In the genomic region with DNA sequence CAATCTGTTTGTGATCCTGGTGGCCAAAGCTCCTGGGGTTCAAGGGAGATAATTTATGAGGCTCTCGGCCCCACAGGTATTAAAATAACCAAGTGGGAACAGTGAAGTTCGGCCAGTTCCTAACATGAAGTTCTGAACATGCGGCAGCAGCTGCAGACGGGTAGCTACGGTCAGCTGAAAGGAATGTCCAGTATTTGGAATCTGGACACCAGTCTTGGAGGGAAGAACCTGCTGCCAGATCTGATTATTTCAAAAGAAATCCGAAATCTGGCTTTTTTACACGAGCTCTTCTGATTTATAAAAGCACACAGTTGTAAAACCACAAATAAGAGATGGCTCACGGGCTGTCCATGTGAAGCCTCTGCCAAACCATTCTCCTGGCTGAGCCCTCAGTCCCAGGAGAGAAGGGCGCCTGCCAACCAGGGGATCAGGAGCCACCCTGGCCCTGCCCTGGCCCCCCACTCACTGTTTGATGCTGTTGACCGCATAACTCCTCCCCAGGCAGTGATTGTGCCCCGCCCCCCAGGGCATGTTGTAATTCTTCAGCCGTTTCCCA, we compare ENCODE assay signal across 1 cellular context.
TF ChIP-seq lines count a peak whose summit lies in the region.

No MANE protein-coding gene starts in this region.

TF ChIP-seq in GM23338, 12 proteins besides CTCF, POLR2A, EP300 and RAD21 (continued from another document):
- TF ChIP-seq ZNF462 (CRISPR knock-in tag; IDR thresholded peaks at IDR 0.05), result no peak
- TF ChIP-seq, protein P1, sequence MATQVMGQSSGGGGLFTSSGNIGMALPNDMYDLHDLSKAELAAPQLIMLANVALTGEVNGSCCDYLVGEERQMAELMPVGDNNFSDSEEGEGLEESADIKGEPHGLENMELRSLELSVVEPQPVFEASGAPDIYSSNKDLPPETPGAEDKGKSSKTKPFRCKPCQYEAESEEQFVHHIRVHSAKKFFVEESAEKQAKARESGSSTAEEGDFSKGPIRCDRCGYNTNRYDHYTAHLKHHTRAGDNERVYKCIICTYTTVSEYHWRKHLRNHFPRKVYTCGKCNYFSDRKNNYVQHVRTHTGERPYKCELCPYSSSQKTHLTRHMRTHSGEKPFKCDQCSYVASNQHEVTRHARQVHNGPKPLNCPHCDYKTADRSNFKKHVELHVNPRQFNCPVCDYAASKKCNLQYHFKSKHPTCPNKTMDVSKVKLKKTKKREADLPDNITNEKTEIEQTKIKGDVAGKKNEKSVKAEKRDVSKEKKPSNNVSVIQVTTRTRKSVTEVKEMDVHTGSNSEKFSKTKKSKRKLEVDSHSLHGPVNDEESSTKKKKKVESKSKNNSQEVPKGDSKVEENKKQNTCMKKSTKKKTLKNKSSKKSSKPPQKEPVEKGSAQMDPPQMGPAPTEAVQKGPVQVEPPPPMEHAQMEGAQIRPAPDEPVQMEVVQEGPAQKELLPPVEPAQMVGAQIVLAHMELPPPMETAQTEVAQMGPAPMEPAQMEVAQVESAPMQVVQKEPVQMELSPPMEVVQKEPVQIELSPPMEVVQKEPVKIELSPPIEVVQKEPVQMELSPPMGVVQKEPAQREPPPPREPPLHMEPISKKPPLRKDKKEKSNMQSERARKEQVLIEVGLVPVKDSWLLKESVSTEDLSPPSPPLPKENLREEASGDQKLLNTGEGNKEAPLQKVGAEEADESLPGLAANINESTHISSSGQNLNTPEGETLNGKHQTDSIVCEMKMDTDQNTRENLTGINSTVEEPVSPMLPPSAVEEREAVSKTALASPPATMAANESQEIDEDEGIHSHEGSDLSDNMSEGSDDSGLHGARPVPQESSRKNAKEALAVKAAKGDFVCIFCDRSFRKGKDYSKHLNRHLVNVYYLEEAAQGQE (IDR thresholded peaks at IDR 0.05; ENCODE audit: unreplicated experiment), result no peak
- no peak for TF ChIP-seq EZH2phosphoT487 (IDR thresholded peaks at IDR 0.05; ENCODE audit: unreplicated experiment)
- TF ChIP-seq POLR2AphosphoS5 (IDR thresholded peaks at IDR 0.05; ENCODE audit: low read depth), result no peak
- no peak for TF ChIP-seq JUNB (IDR thresholded peaks at IDR 0.05; ENCODE audit: unreplicated experiment)
- TF ChIP-seq CREB1 (CRISPR knock-in tag; IDR thresholded peaks at IDR 0.05; ENCODE audit: low read depth), result no peak
